9 cellular contexts compared by ENCODE assay signal in genomic region chr11:119029069-119029339, GRCh38. TPM values are rescaled to one million over a fixed set of nuclear protein-coding genes. Genes with fewer than 3 reads are reported as not detected.
A peak's percentile ranks its signal among the peaks of the same experiment; 100 is the strongest.
DNase-seq lines count a peak whose midpoint lies in the region; ATAC-seq and TF ChIP-seq lines count a peak whose summit lies in the region.
"Had no signal": no experiment of that assay in that cellular context is flagged by ENCODE, and none has a peak within 500 bp of the region (broad histone marks: within the 10 kb centered on the region; RNA-seq: fewer than 3 reads in every experiment).

No MANE protein-coding gene starts in this region.

- H3K79me1 ChIP-seq in H9 (ENCODE audit: insufficient read depth, low read depth, low read length, poor library complexity, severe bottlenecking): peaks cover 3% of the 10 kb centered on the region

- no peak for TF ChIP-seq EP300 in sigmoid colon (IDR thresholded peaks at IDR 0.05)

- no peak overlapping the region for H4K91ac ChIP-seq in H9 (ENCODE audit: insufficient read length, low read depth, low read length)

- no peaks in the 10 kb centered on the region for H3K9me3 ChIP-seq in H9 (ENCODE audit: control insufficient read depth, low read depth, low read length)
- no peaks in the 10 kb centered on the region for H3K9me3 ChIP-seq in RWPE2 (ENCODE audit: severe bottlenecking)
- no peaks in the 10 kb centered on the region for H3K9me3 ChIP-seq in gastrocnemius medialis
- H3K9me3 ChIP-seq in sigmoid colon: no peaks in the 10 kb centered on the region

- in situ Hi-C loops in gastrocnemius medialis (cut with MboI; ENCODE audit: low sequenced_read_pairs in 4 of 4): no loop called here

- no peak overlapping the region for H3K56ac ChIP-seq in H9 (ENCODE audit: insufficient read length, low read depth, low read length)

- H3K9ac ChIP-seq in H9 (ENCODE audit: extremely low read depth, insufficient read length, low read length): no peak overlapping the region

- H3K4me3 Mint-ChIP-seq in H9 (peak overlapping the region; percentile 79 to 83), glutamatergic neuron (ENCODE audit: unreplicated experiment) (peak overlapping the region; percentile 86)

- TF ChIP-seq CTCF in H9 (conservative IDR thresholded peaks at IDR 0.05) (no peak), RWPE2 (IDR thresholded peaks at IDR 0.05; ENCODE audit: poor library complexity, severe bottlenecking) (no peak), glutamatergic neuron (IDR thresholded peaks at IDR 0.05; ENCODE audit: partially characterized antibody, unreplicated experiment) (no peak), gastrocnemius medialis (IDR thresholded peaks at IDR 0.05 in 4 of 5, conservative IDR thresholded peaks at IDR 0.05 in 1 of 5) (no peak), sigmoid colon (IDR thresholded peaks at IDR 0.05) (no peak)

- H4K5ac ChIP-seq in H9 (ENCODE audit: insufficient read length, low read depth, low read length): no peak overlapping the region

- H2BK15ac ChIP-seq in H9 (ENCODE audit: low read depth, low read length): no peak overlapping the region

- H3K14ac ChIP-seq in H9 (ENCODE audit: insufficient read depth, low read length): no peak overlapping the region

- TF ChIP-seq POLR2A in gastrocnemius medialis (IDR thresholded peaks at IDR 0.05) (no peak), sigmoid colon (IDR thresholded peaks at IDR 0.05) (no peak)

- no peak overlapping the region for H2BK120ac ChIP-seq in H9 (ENCODE audit: low read depth, low read length, poor library complexity, severe bottlenecking)

- H3K23ac ChIP-seq in H9 (ENCODE audit: insufficient read length, low read depth, low read length): no peak overlapping the region

- H3K4me2 ChIP-seq in H9 (ENCODE audit: insufficient read depth, insufficient read length, low read length): peak overlapping the region; percentile 47

- no peak overlapping the region for H2AK5ac ChIP-seq in H9 (ENCODE audit: insufficient read length, low read length)

- no peak for DNase-seq in H9
- DNase-seq in RWPE2 (ENCODE audit: low spot score): no peak
- DNase-seq in glutamatergic neuron: no peak
- DNase-seq in gastrocnemius medialis: no peak
- no peak for DNase-seq in stimulated activated naive CD4-positive, alpha-beta T cell (lab: John Stamatoyannopoulos, UW)
- DNase-seq in sigmoid colon: no peak
- no peak for DNase-seq in cerebellar nuclear complex (lab: John Stamatoyannopoulos, UW)
- DNase-seq in GF-D8 (lab: John Stamatoyannopoulos, UW): no peak
- DNase-seq: NCI-H1694 had no signal

- WGBS in H9 (ENCODE audit: extremely low coverage, insufficient read length, low lambda C conversion rate): no CpG with 5 or more reads among the region's 1 CpG
- 21 to 89% methylated on average over 1 of the region's 1 CpG for WGBS in sigmoid colon, 2 donors

- H3K27me3 ChIP-seq in H9 (ENCODE audit: insufficient read depth, low read length): no peaks in the 10 kb centered on the region
- H3K27me3 ChIP-seq in RWPE2 (ENCODE audit: insufficient read depth, poor library complexity, severe bottlenecking): no peaks in the 10 kb centered on the region
- H3K27me3 ChIP-seq in gastrocnemius medialis: no peaks in the 10 kb centered on the region
- no peaks in the 10 kb centered on the region for H3K27me3 ChIP-seq in sigmoid colon

- H3K4me3 ChIP-seq in RWPE2 (ENCODE audit: severe bottlenecking) (no peak overlapping the region), gastrocnemius medialis (peak overlapping the region; percentile 33 to 94 (median 87)), sigmoid colon (no peak overlapping the region)

- H3T11ph ChIP-seq in H9 (ENCODE audit: low read length): no peak overlapping the region

- no peak overlapping the region for H4K8ac ChIP-seq in H9 (replicated peaks; ENCODE audit: insufficient read length, low read depth, low read length)

- H3K27ac Mint-ChIP-seq in H9 (peak overlapping the region in 2 of 3 experiments; percentile 32 to 59; a peak in 5 of 7 replicates), glutamatergic neuron (ENCODE audit: unreplicated experiment) (peak overlapping the region; percentile 33)

- peaks cover 24 to 48% (median 46%) of the 10 kb centered on the region in 3 experiments for H3K36me3 Mint-ChIP-seq in H9 (ENCODE audit: insufficient read depth in 1 of 3, low read depth in 3 of 3)
- no peaks in the 10 kb centered on the region for H3K36me3 Mint-ChIP-seq in glutamatergic neuron (ENCODE audit: unreplicated experiment)

- H3K9me3 Mint-ChIP-seq in H9 (no peaks in the 10 kb centered on the region), glutamatergic neuron (ENCODE audit: unreplicated experiment) (peaks cover 3% of the 10 kb centered on the region)

- H3K23me2 ChIP-seq in H9 (ENCODE audit: insufficient read length, low read depth, low read length, poor library complexity, severe bottlenecking): peaks cover 14% of the 10 kb centered on the region

- H3K27me3 Mint-ChIP-seq in H9 (ENCODE audit: low read depth): no peaks in the 10 kb centered on the region; the same call in 1 of the 2 replicates
- H3K27me3 Mint-ChIP-seq in glutamatergic neuron (ENCODE audit: unreplicated experiment): peaks cover 5% of the 10 kb centered on the region

- H3K4ac ChIP-seq in H9 (ENCODE audit: low read depth, low read length): no peak overlapping the region

- no peak overlapping the region for H3K18ac ChIP-seq in H9 (ENCODE audit: insufficient read length, low read depth, low read length)

- no peak overlapping the region for H2BK5ac ChIP-seq in H9 (ENCODE audit: insufficient read length, low read length)

- H2BK20ac ChIP-seq in H9 (ENCODE audit: low read depth, low read length, poor library complexity, severe bottlenecking): no peak overlapping the region

- H3K4me1 ChIP-seq in H9 (ENCODE audit: insufficient read depth, low read length) (peaks cover 8% of the 10 kb centered on the region; the same call in 1 of the 2 replicates), RWPE2 (ENCODE audit: insufficient read depth, poor library complexity, severe bottlenecking) (peaks cover 8% of the 10 kb centered on the region), gastrocnemius medialis (peaks cover 63 to 64% of the 10 kb centered on the region in 2 donors), sigmoid colon (peaks cover 0 to 17% (median 16%) of the 10 kb centered on the region in 4 donors)

- H3K27ac ChIP-seq in H9 (ENCODE audit: insufficient read length, low read depth, low read length) (no peak overlapping the region), RWPE2 (ENCODE audit: poor library complexity, severe bottlenecking) (peak overlapping the region; percentile 53), gastrocnemius medialis (peak overlapping the region; percentile 92 to 98 (median 94)), sigmoid colon (peak overlapping the region in 1 of 4 donors; percentile 81)

- H2AFZ ChIP-seq in H9 (ENCODE audit: low read length): no peak overlapping the region

- no peak overlapping the region for H2BK12ac ChIP-seq in H9 (ENCODE audit: insufficient read length, low read depth, low read length)

- no peak for ATAC-seq in RWPE2 (ENCODE audit: low read depth)
- no peak for ATAC-seq in gastrocnemius medialis

- H3K4me1 Mint-ChIP-seq in H9 (peaks cover 22 to 24% of the 10 kb centered on the region in 2 experiments), glutamatergic neuron (ENCODE audit: low read depth, unreplicated experiment) (peaks cover 11% of the 10 kb centered on the region)

- no peaks in the 10 kb centered on the region for H3K79me2 ChIP-seq in H9 (ENCODE audit: insufficient read depth, low read length)

- H3K36me3 ChIP-seq in RWPE2 (ENCODE audit: low read depth) (peaks cover 32% of the 10 kb centered on the region), gastrocnemius medialis (peaks cover 0 to 17% of the 10 kb centered on the region in 2 donors), sigmoid colon (peaks cover 3 to 29% (median 7%) of the 10 kb centered on the region in 4 donors)

- intact Hi-C loops in gastrocnemius medialis (cut with DNase I; ENCODE audit: low total_unique reads): no loop called here
- intact Hi-C loops in sigmoid colon (cut with DNase I): no loop called here

- no peaks in the 10 kb centered on the region for H4K20me1 ChIP-seq in H9 (ENCODE audit: control insufficient read depth, insufficient read depth, insufficient read length)

RNA-seq across cellular contexts. Expression of gene SLC37A4, which starts 1.7 kb away (rescaled TPM):
- total RNA-seq in H9 (2021) (41.0 and 42.0 TPM in 2 replicates), glutamatergic neuron (ENCODE audit: unreplicated experiment) (21.2 TPM), gastrocnemius medialis (10 to 100 TPM; 29.7 to 72.9 (median 56.4) TPM), sigmoid colon (10 to 100 TPM in 2 of 4 donors, 1 to 10 TPM in 2; 8.0 to 13.8 (median 10.1) TPM)
- 10 to 100 TPM in 2 of 3 donors, 1 to 10 TPM in 1; 8.4 to 31.5 (median 11.1) TPM for polyA plus RNA-seq in sigmoid colon

RNA-seq across cellular contexts. Expression of gene TRAPPC4, which starts 10.4 kb away (rescaled TPM):
- total RNA-seq in H9 (2021): 82.8 TPM in 2 replicates
- total RNA-seq in glutamatergic neuron (ENCODE audit: unreplicated experiment): 85.1 TPM
- total RNA-seq in gastrocnemius medialis: 10 to 100 TPM; 43.0 to 82.8 (median 66.9) TPM
- total RNA-seq in sigmoid colon: 10 to 100 TPM; 32.4 to 60.3 (median 47.5) TPM
- 10 to 100 TPM; 49.9 to 90.9 (median 74.5) TPM for polyA plus RNA-seq in sigmoid colon

RNA-seq across cellular contexts. Expression of gene RPS25, which starts 10.9 kb away (rescaled TPM):
- 1,450 and 1,453 TPM in 2 replicates for total RNA-seq in H9 (2021)
- 673 TPM for total RNA-seq in glutamatergic neuron (ENCODE audit: unreplicated experiment)
- total RNA-seq in gastrocnemius medialis: 1,000 to 10,000 TPM; 1,700 to 2,567 (median 1,849) TPM
- total RNA-seq in sigmoid colon: 1,000 to 10,000 TPM; 1,350 to 3,369 (median 2,098) TPM
- polyA plus RNA-seq in sigmoid colon: 1,000 to 10,000 TPM; 2,091 to 3,409 (median 2,533) TPM

RNA-seq across cellular contexts. Expression of gene HYOU1, which starts 28.0 kb away (rescaled TPM):
- total RNA-seq in H9 (2021) (228 and 234 TPM in 2 replicates), glutamatergic neuron (ENCODE audit: unreplicated experiment) (193 TPM), gastrocnemius medialis (10 to 100 TPM; 18.4 to 29.2 (median 21.9) TPM), sigmoid colon (10 to 100 TPM; 26.6 to 37.6 (median 30.7) TPM)
- 100 to 1,000 TPM in 1 of 3 donors, 10 to 100 TPM in 1, 1 to 10 TPM in 1; 6.0 to 106 (median 22.0) TPM for polyA plus RNA-seq in sigmoid colon

RNA-seq across cellular contexts. Expression of gene CENATAC, which starts 31.1 kb away (rescaled TPM):
- total RNA-seq in H9 (2021) (51.2 and 55.2 TPM in 2 replicates), glutamatergic neuron (ENCODE audit: unreplicated experiment) (72.3 TPM), gastrocnemius medialis (10 to 100 TPM in 3 of 4 donors, 1 to 10 TPM in 1; 7.4 to 36.4 (median 16.1) TPM), sigmoid colon (10 to 100 TPM; 29.6 to 60.5 (median 40.7) TPM)
- polyA plus RNA-seq in sigmoid colon: 10 to 100 TPM in 1 of 3 donors, 1 to 10 TPM in 2; 5.3 to 24.6 (median 7.2) TPM

Comparison
In these comparisons a context has a peak if more than half of its experiments do, and no peak if none do; other contexts are left out.
1. H3K4me3 ChIP-seq: peak in gastrocnemius medialis (4 of 4); none in RWPE2 (single experiment) and sigmoid colon (0 of 4).